In genomic region chr3:64353256-64353655, GRCh38 we compare ENCODE assay signal across 19 cellular contexts.
A peak's percentile ranks its signal among the peaks of the same experiment; 100 is the strongest.
DNase-seq lines count a peak whose midpoint lies in the region; ATAC-seq, FAIRE-seq and TF ChIP-seq lines count a peak whose summit lies in the region.
"Had no signal": no experiment of that assay in that cellular context is flagged by ENCODE, and none has a peak within 500 bp of the region (broad histone marks: within the 10 kb centered on the region; RNA-seq: fewer than 3 reads in every experiment).

No MANE protein-coding gene starts in this region.

- H2AK5ac ChIP-seq in IMR-90 (ENCODE audit: low read depth, low read length) = peak overlapping the region; percentile 65; the same call in 1 of the 2 replicates

- CTCF ChIA-PET in IMR-90 (lab: Yijun Ruan, JAX) (interaction anchor here (1.2 to 1.7 kb wide), 3 partner anchors 16 to 128 kb away, joined by 3 to 7 read pairs (median 3); partner anchors contain the start of gene PRICKLE2), mammary epithelial cell (lab: Charles Lee; ENCODE audit: low non-redundant PET) (no interaction called here)

- peak overlapping the region; percentile 97 for H3K4me2 ChIP-seq in IMR-90 (ENCODE audit: low read depth, low read length)
- peak overlapping the region; percentile 69 for H3K4me2 ChIP-seq in mammary epithelial cell (ENCODE audit: insufficient read depth, low read depth, low read length)
- H3K4me2 ChIP-seq in keratinocyte (ENCODE audit: control insufficient read depth, extremely low read depth, insufficient read depth, low read depth, low read length) = peak overlapping the region; percentile 80

- H3K18ac ChIP-seq in IMR-90 (ENCODE audit: low read depth, low read length) = peak overlapping the region; percentile 85

- peak overlapping the region; percentile 39; the same call in 1 of the 2 replicates for H4K5ac ChIP-seq in IMR-90 (ENCODE audit: low read depth, low read length)

- H4K20me1 ChIP-seq in IMR-90 (ENCODE audit: insufficient read depth, low read length) (no peaks in the 10 kb centered on the region), mammary epithelial cell (ENCODE audit: insufficient read depth, low read length) (no peaks in the 10 kb centered on the region), keratinocyte (ENCODE audit: control insufficient read depth, extremely low read depth, insufficient read depth, low read length) (no peaks in the 10 kb centered on the region)

- no peaks in the 10 kb centered on the region for H3K36me3 ChIP-seq in IMR-90 (ENCODE audit: control insufficient read depth, insufficient read depth, low read length)
- no peaks in the 10 kb centered on the region for H3K36me3 ChIP-seq in mammary epithelial cell (ENCODE audit: insufficient read depth, low read length)
- no peaks in the 10 kb centered on the region for H3K36me3 ChIP-seq in keratinocyte (ENCODE audit: control insufficient read depth in 2 of 2, extremely low read depth in 1 of 2, insufficient read depth in 2 of 2, low read length in 2 of 2)
- no peaks in the 10 kb centered on the region for H3K36me3 ChIP-seq in stomach
- H3K36me3 ChIP-seq: pancreas had no signal

- dilution Hi-C loops in IMR-90 (cut with HindIII; ENCODE audit: low sequenced_read_pairs, unreplicated experiment) = no loop called here
- dilution Hi-C loops in mammary epithelial cell (cut with HindIII; ENCODE audit: low sequenced_read_pairs) = no loop called here
- dilution Hi-C loops in keratinocyte (cut with MboI; ENCODE audit: extremely low pct_ligation_motif_present, low sequenced_read_pairs) = no loop called here

- peak overlapping the region; percentile 62 for H3K56ac ChIP-seq in IMR-90 (ENCODE audit: extremely low read depth, insufficient read depth, low read length)

- H3K27me3 ChIP-seq in IMR-90 (ENCODE audit: control insufficient read depth, insufficient read depth, low read length) = no peaks in the 10 kb centered on the region
- no peaks in the 10 kb centered on the region for H3K27me3 ChIP-seq in mammary epithelial cell (ENCODE audit: insufficient read depth, low read length)
- H3K27me3 ChIP-seq in keratinocyte (ENCODE audit: control insufficient read depth, extremely low read depth, insufficient read depth, low read length) = no peaks in the 10 kb centered on the region
- H3K27me3 ChIP-seq in stomach = no peaks in the 10 kb centered on the region
- H3K27me3 ChIP-seq: pancreas had no signal

- no peak for TF ChIP-seq EP300 in stomach (IDR thresholded peaks at IDR 0.05)

- H3K23ac ChIP-seq in IMR-90 (ENCODE audit: low read depth, low read length) = peak overlapping the region; percentile 94

- ATAC-seq in IMR-90 (ENCODE audit: low read depth) = peak; percentile 22; the same call in 1 of the 2 replicates
- ATAC-seq: HCT116, Right ventricle myocardium inferior had no signal

- intact Hi-C loops in IMR-90 (cut with micrococcal nuclease) (loop anchor here (5.0 kb wide), 1 partner anchor 201 kb away; no protein-coding TSS in a partner anchor), mammary epithelial cell (cut with micrococcal nuclease) (loop anchor here (2.0 kb wide), 2 partner anchors 46 to 166 kb away; no protein-coding TSS in a partner anchor), stomach (cut with DNase I; ENCODE audit: low total_unique reads) (no loop called here)

- POLR2A ChIA-PET in IMR-90 (lab: Charles Lee; ENCODE audit: unreplicated experiment) = no interaction called here

- FAIRE-seq in keratinocyte (lab: Jason Lieb, UNC) (no peak), GM12892 (lab: Jason Lieb, UNC) (no peak)
- FAIRE-seq: colon, pancreas had no signal

- peak overlapping the region; percentile 93 for H2BK20ac ChIP-seq in IMR-90 (ENCODE audit: low read depth, low read length)

- H2BK5ac ChIP-seq in IMR-90 (ENCODE audit: low read depth, low read length, poor library complexity, severe bottlenecking) = peak overlapping the region; percentile 91

- in situ Hi-C loops in IMR-90 (cut with MboI; ENCODE audit: low sequenced_read_pairs) (no loop called here), mammary epithelial cell (cut with MboI; ENCODE audit: low sequenced_read_pairs in 2 of 2) (no loop called here)

- no peak for TF ChIP-seq POLR2A in IMR-90 (IDR thresholded peaks at IDR 0.05; ENCODE audit: low read depth, low read length)
- no peak for TF ChIP-seq POLR2A in stomach (IDR thresholded peaks at IDR 0.05)
- no peak for TF ChIP-seq POLR2A in GM12892 (IDR thresholded peaks at IDR 0.05; ENCODE audit: low read depth, low read length)

- H3K4me3 ChIP-seq in IMR-90 (ENCODE audit: insufficient read depth, low read depth, low read length) (peak overlapping the region; percentile 29; the same call in 1 of the 2 replicates), mammary epithelial cell (replicated peaks in 1 of 3; ENCODE audit: insufficient read depth in 1 of 3, low read depth in 2 of 3, low read length in 3 of 3) (peak overlapping the region in 2 of 3 experiments; percentile 3 to 18), keratinocyte (ENCODE audit: control insufficient read depth in 2 of 3, extremely low read depth in 1 of 3, insufficient read depth in 2 of 3, low read depth in 1 of 3, low read length in 3 of 3) (no peak overlapping the region), stomach (no peak overlapping the region)
- H3K4me3 ChIP-seq: pancreas had no signal

- peak overlapping the region; percentile 77 for H3K14ac ChIP-seq in IMR-90 (replicated peaks; ENCODE audit: low read depth, low read length)

- DNase-seq in IMR-90 (peak; percentile 65), mammary epithelial cell (peak; percentile 29), keratinocyte (ENCODE audit: low read depth, low spot score) (no peak), stomach (no peak), GM12892 (ENCODE audit: insufficient read length) (no peak), cerebellar nuclear complex (lab: John Stamatoyannopoulos, UW) (no peak), AML-193 (lab: John Stamatoyannopoulos, UW) (no peak), SW480 (ENCODE audit: low spot score) (no peak)
- DNase-seq: activated CD4-positive, alpha-beta T cell treated with anti-CD3 and anti-CD28 coated beads, Interleukin-2, amount 10 ng/mL, durations not matched to agents 24 days and 14 days; activated T-cell treated with anti-CD3 and anti-CD28 coated beads, Interleukin-2, amount 50 U/mL, for 48 hours; DND-41; Kasumi-1; NCI-H1436 treated with DMSO at 0.1 percent for 48 hours; NCI-H748 treated with DMSO at 0.1 percent for 48 hours; pancreas; T1000 had no signal

- peak overlapping the region in 1 of 2 experiments; percentile 82; a peak in 3 of 4 replicates for H4K8ac ChIP-seq in IMR-90 (ENCODE audit: low read depth in 2 of 2, low read length in 2 of 2)

- H3K4me1 ChIP-seq in IMR-90 (ENCODE audit: control insufficient read depth, insufficient read depth, low read length) (peaks cover 22% of the 10 kb centered on the region), mammary epithelial cell (ENCODE audit: insufficient read depth, low read length) (peaks cover 48% of the 10 kb centered on the region), keratinocyte (ENCODE audit: control insufficient read depth, extremely low read depth, insufficient read depth, low read length) (peaks cover 42% of the 10 kb centered on the region), stomach (peaks cover 16 to 67% (median 42%) of the 10 kb centered on the region in 4 donors)

- no peak overlapping the region for H2AK9ac ChIP-seq in IMR-90 (replicated peaks; ENCODE audit: low read depth, low read length, poor library complexity)

- TF ChIP-seq CTCF in IMR-90 (conservative IDR thresholded peaks at IDR 0.05; ENCODE audit: low read depth, low read length) (no peak), mammary epithelial cell (conservative IDR thresholded peaks at IDR 0.05 in 1 of 2, IDR thresholded peaks at IDR 0.05 in 1 of 2; ENCODE audit: extremely low read depth in 1 of 2, insufficient read depth in 1 of 2, low read depth in 1 of 2, low read length in 2 of 2) (no peak), keratinocyte (optimal IDR thresholded peaks at IDR 0.05 in 1 of 3, IDR thresholded peaks at IDR 0.05 in 1 of 3, conservative IDR thresholded peaks at IDR 0.05 in 1 of 3; ENCODE audit: extremely low read depth in 1 of 3, insufficient read depth in 2 of 3, low read length in 3 of 3) (no peak), stomach (IDR thresholded peaks at IDR 0.05) (no peak)

- peak overlapping the region; percentile 29 for H2AFZ ChIP-seq in IMR-90 (replicated peaks; ENCODE audit: low read length, poor library complexity)
- peak overlapping the region; percentile 62 for H2AFZ ChIP-seq in mammary epithelial cell (ENCODE audit: low read depth, low read length)
- H2AFZ ChIP-seq in keratinocyte (ENCODE audit: control insufficient read depth, low read length) = peak overlapping the region; percentile 58

- H2BK120ac ChIP-seq in IMR-90 (ENCODE audit: low read depth, low read length) = peak overlapping the region; percentile 91

- BruUV-seq in IMR-90 (replicated peaks; lab: Mats Ljungman, UMichigan) = no TSS peak
- BruUV-seq in mammary epithelial cell (replicated peaks; lab: Mats Ljungman, UMichigan) = no TSS peak

- H3K9me1 ChIP-seq in IMR-90 (ENCODE audit: insufficient read depth, low read length) (peaks cover 19% of the 10 kb centered on the region), keratinocyte (ENCODE audit: control insufficient read depth, extremely low read depth, insufficient read depth, low read length) (no peaks in the 10 kb centered on the region)

- H3K9me3 ChIP-seq in IMR-90 (ENCODE audit: control insufficient read depth, insufficient read depth, low read length) (no peaks in the 10 kb centered on the region), mammary epithelial cell (replicated peaks; ENCODE audit: insufficient read depth, low read length) (peaks cover 4% of the 10 kb centered on the region), keratinocyte (ENCODE audit: control insufficient read depth, low read depth, low read length) (peaks cover 3% of the 10 kb centered on the region), stomach (no peaks in the 10 kb centered on the region)
- H3K9me3 ChIP-seq: pancreas had no signal

- peak overlapping the region; percentile 4; the same call in 2 of the 3 replicates for H2BK15ac ChIP-seq in IMR-90 (ENCODE audit: low read depth, low read length)

- peak overlapping the region; percentile 73 for H4K91ac ChIP-seq in IMR-90 (ENCODE audit: insufficient read depth, low read depth, low read length)

- H3K27ac ChIP-seq in IMR-90 (ENCODE audit: insufficient read depth, low read length) (peak overlapping the region; percentile 58), mammary epithelial cell (ENCODE audit: insufficient read depth, low read depth, low read length) (peak overlapping the region; percentile 96), keratinocyte (ENCODE audit: control insufficient read depth, insufficient read depth, low read length) (peak overlapping the region; percentile 73), stomach (peak overlapping the region in 4 of 5 donors; percentile 5 to 75 (median 65))
- H3K27ac ChIP-seq: pancreas had no signal

- H3K9ac ChIP-seq in IMR-90 (ENCODE audit: low read depth, low read length) (peak overlapping the region; percentile 52; the same call in 1 of the 2 replicates), mammary epithelial cell (ENCODE audit: insufficient read depth, low read length) (peak overlapping the region; percentile 81), keratinocyte (ENCODE audit: control insufficient read depth, extremely low read depth, insufficient read depth, low read length) (no peak overlapping the region)

- H3K79me1 ChIP-seq in IMR-90 (ENCODE audit: low read depth in 1 of 2, low read length in 2 of 2) = peaks cover 0 to 33% of the 10 kb centered on the region in 2 experiments; a peak in 3 of 4 replicates

- no CpG with 5 or more reads among the region's 4 CpGs for WGBS in IMR-90 (ENCODE audit: extremely low coverage in 2 of 2, insufficient read length in 1 of 2), 2 experiments
- 14% methylated on average over 4 of the region's 4 CpGs for WGBS in mammary epithelial cell (ENCODE audit: low coverage, missing lambda C conversion rate)
- 29 to 40% (median 33%) methylated on average over 4 of the region's 4 CpGs for WGBS in stomach, 5 donors

- H3K4ac ChIP-seq in IMR-90 (ENCODE audit: low read depth, low read length) = peak overlapping the region; percentile 75

- no peak for TF ChIP-seq RAD21 in IMR-90 (IDR thresholded peaks at IDR 0.05; ENCODE audit: low read length)

- no peaks in the 10 kb centered on the region for H3K79me2 ChIP-seq in mammary epithelial cell (ENCODE audit: insufficient read depth, low read length)
- H3K79me2 ChIP-seq in keratinocyte (ENCODE audit: control insufficient read depth, insufficient read depth, low read length) = no peaks in the 10 kb centered on the region

Comparison
In these comparisons a context has a peak if more than half of its experiments do, and no peak if none do; other contexts are left out.
1. DNase-seq: peak in IMR-90 (single experiment) and mammary epithelial cell (single experiment); none in keratinocyte (single experiment), stomach (single experiment), GM12892 (single experiment), cerebellar nuclear complex (0 of 2), AML-193 (0 of 2) and SW480 (single experiment).
2. H3K4me3 ChIP-seq: peak in IMR-90 (single experiment) and mammary epithelial cell (2 of 3); none in keratinocyte (0 of 3) and stomach (0 of 4).
3. Peak in every context shown above with its lines, with median percentiles within 50 percentile points of each other: H2AFZ ChIP-seq, H3K27ac ChIP-seq and H3K4me2 ChIP-seq.